In the genomic region with DNA sequence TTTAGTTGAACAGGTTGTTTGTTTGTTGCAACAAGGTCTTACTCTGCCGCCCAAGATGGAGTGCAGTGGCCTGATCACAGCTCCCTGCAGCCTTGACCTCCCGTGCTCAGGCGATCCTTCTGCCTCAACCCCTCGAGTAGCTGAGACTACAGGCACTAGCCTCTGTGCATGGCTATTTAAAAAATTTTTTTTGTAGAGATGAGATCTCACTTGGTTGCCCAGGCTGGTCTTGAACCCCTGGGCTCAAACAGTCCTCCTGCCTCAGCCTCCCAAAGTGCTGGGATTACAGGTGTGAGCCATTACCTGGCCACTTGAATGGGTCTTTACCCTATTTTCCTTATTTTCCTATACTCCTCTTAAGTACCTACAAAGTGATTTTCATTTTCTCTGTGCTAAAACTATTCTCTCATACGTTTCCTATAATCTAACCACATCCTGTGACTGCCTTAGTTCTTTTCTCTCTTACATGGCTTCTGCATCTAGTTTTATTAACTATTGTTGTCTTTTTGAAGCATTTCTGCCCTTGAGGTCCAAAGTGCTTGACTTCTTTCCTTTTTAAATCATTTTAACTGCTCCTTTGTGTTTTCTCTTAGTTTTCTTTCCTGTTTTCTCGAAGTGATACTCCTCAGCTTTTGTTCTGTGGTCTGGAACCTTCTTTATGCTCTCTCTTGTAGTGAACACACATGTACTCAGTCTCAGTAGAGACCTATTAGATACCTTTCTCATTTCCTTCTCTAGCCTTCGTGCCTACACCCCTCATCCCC, we compare ENCODE assay signal across 11 cellular contexts. TPM values are rescaled to one million over a fixed set of nuclear protein-coding genes. Genes with fewer than 3 reads are reported as not detected.
DNase-seq lines count a peak whose midpoint lies in the region; ATAC-seq and TF ChIP-seq lines count a peak whose summit lies in the region.
"Had no signal": no experiment of that assay in that cellular context is flagged by ENCODE, and none has a peak within 500 bp of the region (broad histone marks: within the 10 kb centered on the region; RNA-seq: fewer than 3 reads in every experiment).

No MANE protein-coding gene starts in this region.

- DNase-seq in psoas muscle (no peak), pons (ENCODE audit: low spot score) (no peak), D341Med (ENCODE audit: low spot score) (no peak), NCI-H526 treated with DMSO at 0.1 percent for 48 hours (lab: John Stamatoyannopoulos, UW) (no peak)
- DNase-seq: activated gamma-delta T cell, endodermal cell had no signal

- no peak for TF ChIP-seq CTCF in psoas muscle (IDR thresholded peaks at IDR 0.05)

- peaks cover 5 to 67% of the 10 kb centered on the region in 2 donors for H3K36me3 ChIP-seq in psoas muscle (ENCODE audit: insufficient read depth in 1 of 2, low read depth in 1 of 2)

- 81 to 84% (median 84%) methylated on average over 7 of the region's 7 CpGs for WGBS in psoas muscle, 3 donors

- H3K27me3 ChIP-seq in psoas muscle (ENCODE audit: insufficient read depth in 3 of 3, low read length in 2 of 3), result no peaks in the 10 kb centered on the region

- ATAC-seq in GM18907 (IDR thresholded peaks at IDR 0.05; ENCODE audit: unreplicated experiment) (peak; percentile 70), GM21723 (IDR thresholded peaks at IDR 0.05; ENCODE audit: unreplicated experiment) (peak; percentile 83), HG03469 (IDR thresholded peaks at IDR 0.05; ENCODE audit: unreplicated experiment) (peak; percentile 56), psoas muscle (no peak)

- no peak overlapping the region for H3K4me3 ChIP-seq in psoas muscle

- intact Hi-C loops in psoas muscle (cut with DNase I), result loop anchor here in 1 of 2 donors (5.0 kb wide), 1 partner anchor 39 kb away; no protein-coding TSS in a partner anchor

- H3K27ac ChIP-seq in psoas muscle, result peak overlapping the region; percentile 72
- H3K27ac ChIP-seq: HL-60 had no signal

- peaks cover 40% of the 10 kb centered on the region for H3K4me1 ChIP-seq in psoas muscle

- no peaks in the 10 kb centered on the region for H3K9me3 ChIP-seq in psoas muscle

RNA-seq across cellular contexts. Expression of a gene that starts 14.1 kb away (rescaled TPM):
- total RNA-seq in psoas muscle, result not detected
- under 1 TPM in 2 of 3 donors, not detected in 1; 0.04 to 0.21 TPM for polyA plus RNA-seq in psoas muscle
- total RNA-seq: T-helper 1 cell treated with Interleukin-12 subunit alpha and Interleukin-12 subunit beta and Interleukin-4 antibody, amounts not matched to agents 30 ng/mL and 1 ng/mL, for 36 hours had no signal

RNA-seq across cellular contexts. Expression of a gene that starts 14.2 kb away (rescaled TPM):
- 100 to 1,000 TPM in 2 of 4 donors, 10 to 100 TPM in 2; 77.9 to 112 (median 94.1) TPM for total RNA-seq in psoas muscle
- polyA plus RNA-seq in psoas muscle, result 10 to 100 TPM; 31.4 to 67.7 (median 53.4) TPM

RNA-seq across cellular contexts. Expression of a gene that starts 43.7 kb away (rescaled TPM):
- 10 to 100 TPM; 18.0 to 61.9 (median 24.2) TPM for total RNA-seq in psoas muscle
- 1 to 10 TPM; 3.1 to 8.6 (median 3.3) TPM for polyA plus RNA-seq in psoas muscle

RNA-seq across cellular contexts. Expression of a gene that starts 48.7 kb away (rescaled TPM):
- 100 to 1,000 TPM; 374 to 540 (median 492) TPM for total RNA-seq in psoas muscle
- polyA plus RNA-seq in psoas muscle, result 100 to 1,000 TPM in 2 of 3 donors, 10 to 100 TPM in 1; 43.4 to 213 (median 153) TPM
- total RNA-seq: T-helper 1 cell treated with Interleukin-12 subunit alpha and Interleukin-12 subunit beta and Interleukin-4 antibody, amounts not matched to agents 30 ng/mL and 1 ng/mL, for 36 hours had no signal

RNA-seq across cellular contexts. Expression of a gene that starts 58.3 kb away (rescaled TPM):
- 10 to 100 TPM; 18.8 to 28.8 (median 20.1) TPM for total RNA-seq in psoas muscle
- polyA plus RNA-seq in psoas muscle, result 10 to 100 TPM; 10.2 to 25.4 (median 11.9) TPM

Comparison
In these comparisons a context has a peak if more than half of its experiments do, and no peak if none do; other contexts are left out.
1. ATAC-seq: peak in GM18907 (single experiment), GM21723 (single experiment) and HG03469 (single experiment); none in psoas muscle (0 of 4).